ENCODE assay signal across 7 cellular contexts in genomic region chr14:52568454-52568853, GRCh38. TPM values are rescaled to one million over a fixed set of nuclear protein-coding genes. Genes with fewer than 3 reads are reported as not detected.
DNase-seq lines count a peak whose midpoint lies in the region; ATAC-seq, FAIRE-seq and TF ChIP-seq lines count a peak whose summit lies in the region.
"Not testable (repeated sequence)": the region's sequence is repeated elsewhere in the genome, so short reads cannot be mapped to it uniquely, and the experiment has no call there.

No MANE protein-coding gene starts in this region.

- 0 out of 2 replicates have a peak overlapping the region, but pooled peaks have one; percentile 9 for H2BK12ac ChIP-seq in H1 (ENCODE audit: low read depth, low read length)

- POLR2A ChIA-PET in H1 (lab: Charles Lee; ENCODE audit: partially characterized antibody): interaction anchor here (0.9 to 2.1 kb wide), 2 partner anchors 15 to 16 kb away, joined by 3 to 6 read pairs; partner anchors contain the start of genes GPR137C and TXNDC16

- not testable (repeated sequence) for H3K4me3 Mint-ChIP-seq in GM23338

- H3K23ac ChIP-seq in H1 (ENCODE audit: insufficient read length); mesendoderm (ENCODE audit: low read length): not testable (repeated sequence)

- H4K8ac ChIP-seq in H1 (ENCODE audit: extremely low read depth, insufficient read depth, low read length); mesendoderm (ENCODE audit: low read depth, low read length): not testable (repeated sequence)

- 0 out of 3 replicates have a peak, but pooled peaks have one; percentile 28 for ATAC-seq in GM23338

- H3K18ac ChIP-seq in H1 (ENCODE audit: extremely low read depth, low read length); mesendoderm (ENCODE audit: low read length): not testable (repeated sequence)

- TF ChIP-seq EP300 in H1 (IDR thresholded peaks at IDR 0.05; ENCODE audit: borderline replicate concordance in 1 of 2, low read depth in 2 of 2, low read length in 2 of 2): not testable (repeated sequence)

- H3K14ac ChIP-seq in H1 (ENCODE audit: insufficient read length): not testable (repeated sequence)

- not testable (repeated sequence) for H3K27me3 Mint-ChIP-seq in GM23338 (ENCODE audit: insufficient read depth, low read depth, poor library complexity)

- not testable (repeated sequence) for H3K79me1 ChIP-seq in H1 (ENCODE audit: low read depth, low read length); mesendoderm (ENCODE audit: low read length)

- H3K4me1 Mint-ChIP-seq in GM23338: not testable (repeated sequence)

- H2BK5ac ChIP-seq in H1 (ENCODE audit: low read depth, low read length); mesendoderm (ENCODE audit: low read length): not testable (repeated sequence)

- not testable (repeated sequence) for TF ChIP-seq POLR2A in H1 (IDR thresholded peaks at IDR 0.05; ENCODE audit: control extremely low read depth in 1 of 2, low read depth in 2 of 2, low read length in 2 of 2)

- H2AK5ac ChIP-seq in H1 (ENCODE audit: low read depth, low read length); mesendoderm (ENCODE audit: low read length): not testable (repeated sequence)

- H3K27ac Mint-ChIP-seq in GM23338: not testable (repeated sequence)

- H2AFZ ChIP-seq in GM23338: peak overlapping the region; percentile 66; the same call in 1 of the 2 replicates
- H2AFZ ChIP-seq in H1 (ENCODE audit: low read length): not testable (repeated sequence)

- peaks cover 14 to 19% of the 10 kb centered on the region in 2 experiments; a peak in 2 of 4 replicates for H3K9me3 ChIP-seq in H1 (ENCODE audit: insufficient read depth in 2 of 2, low read depth in 1 of 2, low read length in 1 of 2)

- H3K9ac ChIP-seq in H1 (replicated peaks in 1 of 4; ENCODE audit: extremely low read depth in 1 of 4, low read depth in 3 of 4, low read length in 3 of 4); mesendoderm (ENCODE audit: low read length): not testable (repeated sequence)

- TF ChIP-seq CTCF in GM23338 (conservative IDR thresholded peaks at IDR 0.05; ENCODE audit: low read depth in 2 of 2); H1 (IDR thresholded peaks at IDR 0.05; ENCODE audit: control extremely low read depth in 1 of 3, insufficient read depth in 1 of 3, low read depth in 1 of 3, low read length in 3 of 3): not testable (repeated sequence)

- not testable (repeated sequence) for H3K56ac ChIP-seq in H1 (replicated peaks; ENCODE audit: insufficient read length, low read depth, low read length); mesendoderm (ENCODE audit: low read length)

- H3K36me3 Mint-ChIP-seq in GM23338 (ENCODE audit: low read depth): peaks cover 36% of the 10 kb centered on the region

- H4K20me1 ChIP-seq in GM23338 (replicated peaks; ENCODE audit: insufficient read depth); H1 (replicated peaks in 1 of 2; ENCODE audit: control insufficient read depth in 1 of 2, insufficient read depth in 2 of 2, low read length in 2 of 2): not testable (repeated sequence)

- not testable (repeated sequence) for H3K4me1 ChIP-seq in GM23338 (ENCODE audit: insufficient read depth); H1 (replicated peaks in 1 of 4; ENCODE audit: control insufficient read depth in 3 of 4, insufficient read depth in 4 of 4, low read length in 3 of 4); mesendoderm (ENCODE audit: control insufficient read depth, low read depth, low read length)

- CTCF ChIA-PET in H1 (lab: Charles Lee; ENCODE audit: partially characterized antibody): interaction anchor here (0.8 kb wide), 1 partner anchor 103 kb away, joined by 4 read pairs; no protein-coding TSS in a partner anchor

- TF ChIP-seq RAD21 in H1 (IDR thresholded peaks at IDR 0.05 in 1 of 2, conservative IDR thresholded peaks at IDR 0.05 in 1 of 2; ENCODE audit: low read depth in 2 of 2, low read length in 2 of 2): not testable (repeated sequence)

- not testable (repeated sequence) for H3F3A ChIP-seq in GM23338 (replicated peaks; ENCODE audit: low read depth)

- H3K36me3 ChIP-seq in GM23338 (ENCODE audit: insufficient read depth); H1 (ENCODE audit: control insufficient read depth in 2 of 4, insufficient read depth in 4 of 4, low read length in 3 of 4); mesendoderm (ENCODE audit: control insufficient read depth, insufficient read depth, low read length): not testable (repeated sequence)

- WGBS in H1 (ENCODE audit: extremely low coverage in 1 of 2, insufficient coverage in 1 of 2, insufficient read length in 1 of 2, insufficient replicate concordance in 2 of 2, low coverage in 1 of 2, low lambda C conversion rate in 2 of 2, missing lambda C conversion rate in 1 of 2), 2 experiments: 87% methylated on average over 6 of the region's 7 CpGs; no CpG with 5 or more reads in 1 of the 2 experiments
- no CpG with 5 or more reads among the region's 7 CpGs for WGBS in mesendoderm (ENCODE audit: extremely low coverage, insufficient coverage, low lambda C conversion rate)

- not testable (repeated sequence) for H3K9me2 ChIP-seq in GM23338 (ENCODE audit: insufficient read depth)

- H2BK120ac ChIP-seq in H1 (replicated peaks; ENCODE audit: low read depth, low read length); mesendoderm (ENCODE audit: low read depth, low read length): not testable (repeated sequence)

- DNase-seq in COLO668 (lab: John Stamatoyannopoulos, UW; ENCODE audit: unreplicated experiment) (peak; percentile 56), GM23338 (ENCODE audit: low spot score) (peak; percentile 63), NCI-H1417 (lab: John Stamatoyannopoulos, UW) (peak in 2 of 3 experiments; percentile 8 to 42), NCI-H748 treated with DMSO at 0.1 percent for 48 hours (lab: John Stamatoyannopoulos, UW) (peak; percentile 19), RPMI8226 (peak; percentile 81), mesendoderm (peak; percentile 26)
- not testable (repeated sequence) for DNase-seq in H1 (ENCODE audit: low read depth in 1 of 2, low spot score in 2 of 2)

- H3K9me3 Mint-ChIP-seq in GM23338: peaks cover 52% of the 10 kb centered on the region

- H3K27me3 ChIP-seq in GM23338 (ENCODE audit: insufficient read depth); H1 (replicated peaks in 1 of 4; ENCODE audit: control insufficient read depth in 3 of 4, extremely low read depth in 1 of 4, insufficient read depth in 3 of 4, low read length in 3 of 4); mesendoderm (ENCODE audit: insufficient read depth, low read length, poor library complexity): not testable (repeated sequence)

- H4K5ac ChIP-seq in H1 (ENCODE audit: insufficient read length, low read depth, low read length); mesendoderm (ENCODE audit: low read length): not testable (repeated sequence)

- not testable (repeated sequence) for H4K91ac ChIP-seq in H1 (replicated peaks; ENCODE audit: insufficient read length, low read length)

- H3K4ac ChIP-seq in H1 (replicated peaks; ENCODE audit: insufficient read length, low read depth, low read length); mesendoderm (ENCODE audit: low read depth, low read length): not testable (repeated sequence)

- H3K4me3 ChIP-seq in GM23338; H1 (ENCODE audit: extremely low read depth in 1 of 4, insufficient read depth in 2 of 4, low read depth in 3 of 4, low read length in 4 of 4); mesendoderm (ENCODE audit: low read length): not testable (repeated sequence)

- H2BK20ac ChIP-seq in H1 (ENCODE audit: low read length): not testable (repeated sequence)

- not testable (repeated sequence) for H2BK15ac ChIP-seq in H1 (ENCODE audit: low read length); mesendoderm (replicated peaks; ENCODE audit: low read depth)

- H3K23me2 ChIP-seq in H1 (ENCODE audit: low read depth, low read length): not testable (repeated sequence)

- H3K27ac ChIP-seq in GM23338 (ENCODE audit: low read depth); H1 (ENCODE audit: low read depth, low read length); mesendoderm (ENCODE audit: low read depth, low read length): not testable (repeated sequence)

- H3K79me2 ChIP-seq in GM23338 (replicated peaks; ENCODE audit: insufficient read depth); H1 (ENCODE audit: control insufficient read depth in 1 of 2, insufficient read depth in 2 of 2, low read length in 2 of 2); mesendoderm (ENCODE audit: control insufficient read depth, insufficient read depth, low read length): not testable (repeated sequence)

- 0 out of 2 replicates have a peak overlapping the region, but pooled peaks have one; percentile 32 for H3K4me2 ChIP-seq in GM23338
- H3K4me2 ChIP-seq in H1 (ENCODE audit: insufficient read depth in 1 of 2, low read depth in 2 of 2, low read length in 2 of 2); mesendoderm (ENCODE audit: low read length): not testable (repeated sequence)

- FAIRE-seq in H1 (lab: Jason Lieb, UNC): not testable (repeated sequence)

RNA-seq across cellular contexts. Expression of gene GPR137C, which starts 15.8 kb away (rescaled TPM):
- total RNA-seq in GM23338 (2014; rRNA removed; shearing (Covaris generic)): 3.3 and 5.2 TPM in 2 replicates
- polyA plus RNA-seq in GM23338 (2016; fragmentation: Nextera tagmentation; extraction: Ambion mirVana) (2.2 and 2.4 TPM in 2 replicates), H1 (2011; rRNA removed) (1.7 and 2.7 TPM in 2 replicates)
- total RNA-seq in H1 (2021; fragmentation: NEBNext Ultra II Directional; extraction: Animal tissue kit (Norgen Biotek cat#: 25700)): 3.2 and 4.3 TPM in 2 replicates
- polyA plus RNA-seq in H1 (2011; cell fraction: cytosol; rRNA removed): 2.0 TPM
- polyA plus RNA-seq in H1 (2011; cell fraction: nucleus; rRNA removed): 4.7 TPM
- 2.1 to 3.5 TPM (median 2.7 TPM) in 4 replicates for polyA plus RNA-seq in H1 (2012, experiment 1 of 2)
- 0.33 TPM for polyA plus RNA-seq in H1 (2012, experiment 2 of 2)
- 2.5 TPM for polyA plus RNA-seq in H1 (2013, experiment 1 of 2)
- 2.7 TPM for polyA plus RNA-seq in H1 (2013, experiment 2 of 2)
- 3.8 and 5.0 TPM in 2 replicates for polyA minus RNA-seq in H1 (2011; rRNA and poly(A)+ RNA removed)
- 3.0 TPM for polyA minus RNA-seq in H1 (2011; cell fraction: cytosol; rRNA and poly(A)+ RNA removed)
- 13.4 TPM for polyA minus RNA-seq in H1 (2011; cell fraction: nucleus; rRNA and poly(A)+ RNA removed)
- polyA plus RNA-seq in mesendoderm (2013, experiment 1 of 2): 0.83 TPM
- 0.85 TPM for polyA plus RNA-seq in mesendoderm (2013, experiment 2 of 2)

RNA-seq across cellular contexts. Expression of gene TXNDC16, which starts 16.1 kb away (rescaled TPM):
- total RNA-seq in GM23338 (2014; rRNA removed; shearing (Covaris generic)): 13.3 and 13.6 TPM in 2 replicates
- polyA plus RNA-seq in GM23338 (2016; fragmentation: Nextera tagmentation; extraction: Ambion mirVana): 14.0 and 14.6 TPM in 2 replicates
- total RNA-seq in H1 (2021; fragmentation: NEBNext Ultra II Directional; extraction: Animal tissue kit (Norgen Biotek cat#: 25700)): 14.3 and 15.3 TPM in 2 replicates
- 3.2 and 6.7 TPM in 2 replicates for polyA plus RNA-seq in H1 (2011; rRNA removed)
- 7.3 TPM for polyA plus RNA-seq in H1 (2011; cell fraction: cytosol; rRNA removed)
- polyA plus RNA-seq in H1 (2011; cell fraction: nucleus; rRNA removed): 2.2 TPM
- 6.0 to 8.7 TPM (median 7.3 TPM) in 4 replicates for polyA plus RNA-seq in H1 (2012, experiment 1 of 2)
- 0.62 TPM for polyA plus RNA-seq in H1 (2012, experiment 2 of 2)
- polyA plus RNA-seq in H1 (2013, experiment 1 of 2): 18.8 TPM
- polyA plus RNA-seq in H1 (2013, experiment 2 of 2): 19.2 TPM
- polyA minus RNA-seq in H1 (2011; rRNA and poly(A)+ RNA removed): 7.1 and 13.0 TPM in 2 replicates
- 12.4 TPM for polyA minus RNA-seq in H1 (2011; cell fraction: cytosol; rRNA and poly(A)+ RNA removed)
- 16.4 TPM for polyA minus RNA-seq in H1 (2011; cell fraction: nucleus; rRNA and poly(A)+ RNA removed)
- 5.3 TPM for polyA plus RNA-seq in mesendoderm (2013, experiment 1 of 2)
- 5.2 TPM for polyA plus RNA-seq in mesendoderm (2013, experiment 2 of 2)
